8 cellular contexts compared by ENCODE assay signal in the genomic region with DNA sequence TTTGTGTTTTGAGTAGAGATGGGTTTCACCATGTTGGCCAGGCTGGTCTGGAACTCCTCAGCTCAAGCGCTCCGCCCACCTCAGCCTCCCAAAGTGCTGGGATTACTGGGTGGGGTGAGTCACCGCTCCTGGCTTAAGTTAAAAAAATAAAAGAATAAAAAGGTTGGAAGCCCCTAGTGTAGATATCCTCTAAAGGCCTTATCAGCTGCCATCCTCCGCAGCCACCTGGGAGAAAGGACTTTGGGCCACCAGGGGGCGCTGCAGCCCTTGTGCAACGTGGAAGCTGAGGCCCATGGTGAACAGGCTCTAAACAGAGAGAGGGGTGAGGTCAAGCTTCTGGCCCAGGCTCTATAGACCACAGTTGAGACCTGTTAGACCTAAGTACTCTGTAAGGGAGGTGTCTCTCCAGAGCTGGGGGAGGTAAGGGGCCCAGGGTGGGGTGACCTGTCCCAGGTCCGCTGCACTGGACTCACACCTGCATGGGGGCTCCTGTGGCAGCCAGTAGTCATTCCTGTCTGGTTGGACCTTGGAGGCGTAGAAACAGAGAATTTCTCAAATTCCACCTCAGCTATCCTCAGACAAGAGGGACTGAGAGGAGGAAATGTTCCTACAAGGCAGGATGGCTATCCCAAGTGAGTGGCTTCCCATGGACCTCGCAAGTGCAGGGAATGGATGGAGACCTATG. TPM values are rescaled to one million over a fixed set of nuclear protein-coding genes. Genes with fewer than 3 reads are reported as not detected.
A peak's percentile ranks its signal among the peaks of the same experiment; 100 is the strongest.
DNase-seq lines count a peak whose midpoint lies in the region; ATAC-seq and TF ChIP-seq lines count a peak whose summit lies in the region.

No MANE protein-coding gene starts in this region.

- H3K9me3 Mint-ChIP-seq in activated T-cell treated with anti-CD3 and anti-CD28 coated beads, Interleukin-2, amount 50 U/mL, for 4 hours: no peaks in the 10 kb centered on the region
- no peaks in the 10 kb centered on the region for H3K9me3 Mint-ChIP-seq in nephron
- no peaks in the 10 kb centered on the region for H3K9me3 Mint-ChIP-seq in stimulated activated memory B cell treated with anti-CD40 and anti-IgM and Interleukin-4, amounts not matched to agents 10 μg/mL and 1 μg/mL and 100 μg/mL, for 72 hours

- POLR2A ChIA-PET in Panc1 (lab: Charles Lee): interaction anchor here (0.7 kb wide), 1 partner anchor 83 kb away, joined by 5 read pairs; no protein-coding TSS in a partner anchor

- no peak overlapping the region for H3K9ac ChIP-seq in KMS-11

- ATAC-seq in Panc1 (peak; percentile 90), GM21576 (IDR thresholded peaks at IDR 0.05; ENCODE audit: unreplicated experiment) (no peak)
- peak; percentile 75 to 80 for ATAC-seq in activated T-cell treated with anti-CD3 and anti-CD28 coated beads, Interleukin-2, amount 50 U/mL, for 4 hours
- ATAC-seq in stimulated activated memory B cell treated with anti-CD40 and anti-IgM and Interleukin-4, amounts not matched to agents 10 μg/mL and 1 μg/mL and 100 μg/mL, for 72 hours: peak; percentile 71

- H3K9me3 ChIP-seq in Panc1 (ENCODE audit: control insufficient read depth, insufficient read depth, low read depth, low read length): no peaks in the 10 kb centered on the region

- H3K27me3 ChIP-seq in KMS-11 (ENCODE audit: insufficient read depth, low read depth) (no peaks in the 10 kb centered on the region), Panc1 (ENCODE audit: control insufficient read depth, insufficient read depth, low read length) (no peaks in the 10 kb centered on the region)

- no peak overlapping the region for H3K4me3 Mint-ChIP-seq in activated T-cell treated with anti-CD3 and anti-CD28 coated beads, Interleukin-2, amount 50 U/mL, for 4 hours
- no peak overlapping the region for H3K4me3 Mint-ChIP-seq in nephron
- no peak overlapping the region for H3K4me3 Mint-ChIP-seq in stimulated activated memory B cell treated with anti-CD40 and anti-IgM and Interleukin-4, amounts not matched to agents 10 μg/mL and 1 μg/mL and 100 μg/mL, for 72 hours

- H3K4me1 Mint-ChIP-seq in activated T-cell treated with anti-CD3 and anti-CD28 coated beads, Interleukin-2, amount 50 U/mL, for 4 hours (ENCODE audit: low read depth): no peaks in the 10 kb centered on the region
- peaks cover 27% of the 10 kb centered on the region for H3K4me1 Mint-ChIP-seq in nephron
- H3K4me1 Mint-ChIP-seq in stimulated activated memory B cell treated with anti-CD40 and anti-IgM and Interleukin-4, amounts not matched to agents 10 μg/mL and 1 μg/mL and 100 μg/mL, for 72 hours: no peaks in the 10 kb centered on the region

- H3K27ac Mint-ChIP-seq in nephron: peak overlapping the region in 2 of 3 experiments; percentile 46 to 86
- no peak overlapping the region for H3K27ac Mint-ChIP-seq in stimulated activated memory B cell treated with anti-CD40 and anti-IgM and Interleukin-4, amounts not matched to agents 10 μg/mL and 1 μg/mL and 100 μg/mL, for 72 hours

- H3K27ac ChIP-seq in KMS-11 (no peak overlapping the region), Panc1 (ENCODE audit: low read length) (no peak overlapping the region)

- H3K36me3 ChIP-seq in KMS-11 (ENCODE audit: insufficient read depth) (no peaks in the 10 kb centered on the region), Panc1 (ENCODE audit: control insufficient read depth, insufficient read depth, low read length) (no peaks in the 10 kb centered on the region)

- H3K4me3 ChIP-seq in KMS-11 (IDR thresholded peaks at IDR 0.05; ENCODE audit: insufficient read depth, low read depth, low read length) (no peak overlapping the region), Panc1 (ENCODE audit: low read depth in 2 of 2, low read length in 2 of 2) (no peak overlapping the region)

- H3K79me2 ChIP-seq in KMS-11 (ENCODE audit: insufficient read depth, low read depth): no peaks in the 10 kb centered on the region

- no TSS peak for BruUV-seq in Panc1 (replicated peaks; lab: Mats Ljungman, UMichigan)

- no peaks in the 10 kb centered on the region for H4K20me1 ChIP-seq in KMS-11 (ENCODE audit: insufficient read depth)

- no peaks in the 10 kb centered on the region for H3K36me3 Mint-ChIP-seq in activated T-cell treated with anti-CD3 and anti-CD28 coated beads, Interleukin-2, amount 50 U/mL, for 4 hours (ENCODE audit: insufficient read depth)
- H3K36me3 Mint-ChIP-seq in nephron (ENCODE audit: low read depth): no peaks in the 10 kb centered on the region
- H3K36me3 Mint-ChIP-seq in stimulated activated memory B cell treated with anti-CD40 and anti-IgM and Interleukin-4, amounts not matched to agents 10 μg/mL and 1 μg/mL and 100 μg/mL, for 72 hours: no peaks in the 10 kb centered on the region

- CTCF ChIA-PET in Panc1 (lab: Charles Lee): interaction anchor here (0.6 to 2.3 kb wide), 9 partner anchors 9 to 71 kb away, joined by 3 to 18 read pairs (median 4); no protein-coding TSS in a partner anchor

- H3K27me3 Mint-ChIP-seq in activated T-cell treated with anti-CD3 and anti-CD28 coated beads, Interleukin-2, amount 50 U/mL, for 4 hours (ENCODE audit: low read depth): peaks cover 9% of the 10 kb centered on the region
- H3K27me3 Mint-ChIP-seq in nephron (ENCODE audit: low read depth): peaks cover 27% of the 10 kb centered on the region
- H3K27me3 Mint-ChIP-seq in stimulated activated memory B cell treated with anti-CD40 and anti-IgM and Interleukin-4, amounts not matched to agents 10 μg/mL and 1 μg/mL and 100 μg/mL, for 72 hours: peaks cover 11% of the 10 kb centered on the region

- no peaks in the 10 kb centered on the region for H3K4me1 ChIP-seq in KMS-11 (ENCODE audit: low read depth, poor library complexity, severe bottlenecking)
- no peaks in the 10 kb centered on the region for H3K4me1 ChIP-seq in Panc1 (ENCODE audit: control insufficient read depth, insufficient read depth, low read length)

- H2AFZ ChIP-seq in KMS-11 (ENCODE audit: low read depth): peak overlapping the region; percentile 10; the same call in 1 of the 2 replicates

- in situ Hi-C loops in Panc1 (cut with HindIII; ENCODE audit: low pct_unique_long_range_greater_than_20kb, low sequenced_read_pairs): no loop called here

- H3K4me2 ChIP-seq in KMS-11: no peak overlapping the region

- DNase-seq in DMS 273 treated with DMSO at 0.1 percent for 48 hours (lab: John Stamatoyannopoulos, UW) (peak; percentile 21), Panc1 (ENCODE audit: low read depth, low spot score) (peak; percentile 32), fibroblast of gingiva (ENCODE audit: low read depth) (peak; percentile 54)
- DNase-seq in activated T-cell treated with anti-CD3 and anti-CD28 coated beads, Interleukin-2, amount 50 U/mL, for 4 hours: peak; percentile 88

- TF ChIP-seq CTCF in KMS-11 (conservative IDR thresholded peaks at IDR 0.05; ENCODE audit: low read depth, low read length) (peak; percentile 98), Panc1 (IDR thresholded peaks at IDR 0.05) (peak; percentile 96), nephron (IDR thresholded peaks at IDR 0.05; ENCODE audit: unreplicated experiment in 3 of 3) (peak; percentile 76 to 81 (median 80))

- intact Hi-C loops in Panc1 (cut with micrococcal nuclease; ENCODE audit: unreplicated experiment): no loop called here

RNA-seq across cellular contexts. Expression of gene RACGAP1, which starts 14.0 kb away (rescaled TPM):
- 147 TPM for total RNA-seq in Panc1 (2021; ENCODE audit: unreplicated experiment)
- 63.2 TPM for polyA plus RNA-seq in Panc1 (2012; ENCODE audit: insufficient read length)
- 10 to 100 TPM; 22.6 to 26.0 (median 25.6) TPM for total RNA-seq in activated T-cell treated with anti-CD3 and anti-CD28 coated beads, Interleukin-2, amount 50 U/mL, for 4 hours

RNA-seq across cellular contexts. Expression of gene ASIC1, which starts 18.1 kb away (rescaled TPM):
- 13.5 TPM for total RNA-seq in Panc1 (2021; ENCODE audit: unreplicated experiment)
- polyA plus RNA-seq in Panc1 (2012; ENCODE audit: insufficient read length): 14.4 TPM
- 1 to 10 TPM; 2.8 to 8.4 (median 7.7) TPM for total RNA-seq in activated T-cell treated with anti-CD3 and anti-CD28 coated beads, Interleukin-2, amount 50 U/mL, for 4 hours

RNA-seq across cellular contexts. Expression of gene SMARCD1, which starts 45.8 kb away (rescaled TPM):
- 84.9 TPM for total RNA-seq in Panc1 (2021; ENCODE audit: unreplicated experiment)
- polyA plus RNA-seq in Panc1 (2012; ENCODE audit: insufficient read length): 87.5 TPM
- 10 to 100 TPM; 85.8 to 99.4 (median 97.6) TPM for total RNA-seq in activated T-cell treated with anti-CD3 and anti-CD28 coated beads, Interleukin-2, amount 50 U/mL, for 4 hours

Comparison
In these comparisons a context has a peak if more than half of its experiments do, and no peak if none do; other contexts are left out.
1. DNase-seq: peak in every context shown above with its lines; median percentile 88 in activated T-cell treated with anti-CD3 and anti-CD28 coated beads, Interleukin-2, amount 50 U/mL, for 4 hours; 54 in fibroblast of gingiva; 32 in Panc1; 21 in DMS 273 treated with DMSO at 0.1 percent for 48 hours.